In genomic region chr18:61582205-61582710, GRCh38 we compare ENCODE assay signal across 8 cellular contexts.
DNase-seq lines count a peak whose midpoint lies in the region; ATAC-seq and TF ChIP-seq lines count a peak whose summit lies in the region.

No MANE protein-coding gene starts in this region.

- CTCF ChIA-PET in activated CD8-positive, alpha-beta memory T cell treated with anti-CD3 and anti-CD28 coated beads, Interleukin-2, amount 10 ng/mL, durations not matched to agents 7 days and 5 days (lab: Charles Lee) = interaction anchor here (0.9 to 3.0 kb wide), 7 partner anchors 9 to 550 kb away, joined by 3 to 12 read pairs (median 3); no protein-coding TSS in a partner anchor

- peak overlapping the region; percentile 70 for H2AFZ ChIP-seq in ACC112 (ENCODE audit: low read length, unreplicated experiment)
- H2AFZ ChIP-seq in KMS-11 (ENCODE audit: low read depth) = peak overlapping the region; percentile 41; the same call in 1 of the 2 replicates

- peak overlapping the region in 7 of 10 donors; percentile 26 to 59 (median 46) for H3K4me3 Mint-ChIP-seq in naive thymus-derived CD8-positive, alpha-beta T cell
- no peak overlapping the region for H3K4me3 Mint-ChIP-seq in activated CD8-positive, alpha-beta memory T cell treated with anti-CD3 and anti-CD28 coated beads, Interleukin-2, amount 10 ng/mL, durations not matched to agents 7 days and 5 days

- POLR2A ChIA-PET in naive thymus-derived CD8-positive, alpha-beta T cell (lab: Charles Lee) = no interaction called here

- peak overlapping the region in 3 of 10 donors; percentile 39 to 76 (median 48) for H3K27ac Mint-ChIP-seq in naive thymus-derived CD8-positive, alpha-beta T cell
- no peak overlapping the region for H3K27ac Mint-ChIP-seq in activated CD8-positive, alpha-beta memory T cell treated with anti-CD3 and anti-CD28 coated beads, Interleukin-2, amount 10 ng/mL, durations not matched to agents 7 days and 5 days

- TF ChIP-seq CTCF in KMS-11 (conservative IDR thresholded peaks at IDR 0.05; ENCODE audit: low read depth, low read length) = peak; percentile 65
- TF ChIP-seq CTCF in epithelial cell of esophagus (IDR thresholded peaks at IDR 0.05; ENCODE audit: insufficient read depth, low read depth, low read length, missing control alignments) = no peak

- H3K4me2 ChIP-seq in KMS-11 = peak overlapping the region; percentile 27

- no peaks in the 10 kb centered on the region for H3K36me3 Mint-ChIP-seq in naive thymus-derived CD8-positive, alpha-beta T cell
- no peaks in the 10 kb centered on the region for H3K36me3 Mint-ChIP-seq in activated CD8-positive, alpha-beta memory T cell treated with anti-CD3 and anti-CD28 coated beads, Interleukin-2, amount 10 ng/mL, durations not matched to agents 7 days and 5 days

- H3K9me3 Mint-ChIP-seq in naive thymus-derived CD8-positive, alpha-beta T cell = no peaks in the 10 kb centered on the region
- no peaks in the 10 kb centered on the region for H3K9me3 Mint-ChIP-seq in activated CD8-positive, alpha-beta memory T cell treated with anti-CD3 and anti-CD28 coated beads, Interleukin-2, amount 10 ng/mL, durations not matched to agents 7 days and 5 days (ENCODE audit: low read depth)

- no peak overlapping the region for H3K27ac ChIP-seq in ACC112 (ENCODE audit: low read depth, low read length)
- no peak overlapping the region for H3K27ac ChIP-seq in KMS-11

- in situ Hi-C loops in ACHN (cut with HindIII; ENCODE audit: low pct_ligation_motif_present, low pct_unique_long_range_greater_than_20kb, low sequenced_read_pairs) = no loop called here

- H3K27me3 ChIP-seq in ACC112 (ENCODE audit: insufficient read depth, low read length) (no peaks in the 10 kb centered on the region), KMS-11 (ENCODE audit: insufficient read depth, low read depth) (no peaks in the 10 kb centered on the region)

- H3K9ac ChIP-seq in KMS-11 = no peak overlapping the region

- peaks cover 28 to 78% (median 41%) of the 10 kb centered on the region in 5 donors for H3K27me3 Mint-ChIP-seq in naive thymus-derived CD8-positive, alpha-beta T cell
- peaks cover 31% of the 10 kb centered on the region for H3K27me3 Mint-ChIP-seq in activated CD8-positive, alpha-beta memory T cell treated with anti-CD3 and anti-CD28 coated beads, Interleukin-2, amount 10 ng/mL, durations not matched to agents 7 days and 5 days

- H3K4me3 ChIP-seq in ACC112 (ENCODE audit: low read depth, low read length) (peak overlapping the region; percentile 71), KMS-11 (IDR thresholded peaks at IDR 0.05; ENCODE audit: insufficient read depth, low read depth, low read length) (no peak overlapping the region), epithelial cell of esophagus (ENCODE audit: low read length) (peak overlapping the region; percentile 43)

- DNase-seq in epithelial cell of esophagus (ENCODE audit: low read depth) = no peak
- no peak for DNase-seq in naive thymus-derived CD8-positive, alpha-beta T cell
- DNase-seq in activated CD4-positive, alpha-beta T cell treated with anti-CD3 and anti-CD28 coated beads for 1 hour = no peak
- DNase-seq in ACHN = no peak
- DNase-seq in activated CD8-positive, alpha-beta memory T cell treated with anti-CD3 and anti-CD28 coated beads, Interleukin-2, amount 10 ng/mL, durations not matched to agents 7 days and 5 days = no peak

- H3K79me2 ChIP-seq in ACC112 (ENCODE audit: control insufficient read depth, insufficient read depth, low read length, unreplicated experiment) (no peaks in the 10 kb centered on the region), KMS-11 (ENCODE audit: insufficient read depth, low read depth) (no peaks in the 10 kb centered on the region)

- no peaks in the 10 kb centered on the region for H4K20me1 ChIP-seq in KMS-11 (ENCODE audit: insufficient read depth)

- peaks cover 4 to 9% (median 8%) of the 10 kb centered on the region in 4 donors for H3K4me1 Mint-ChIP-seq in naive thymus-derived CD8-positive, alpha-beta T cell
- peaks cover 5% of the 10 kb centered on the region for H3K4me1 Mint-ChIP-seq in activated CD8-positive, alpha-beta memory T cell treated with anti-CD3 and anti-CD28 coated beads, Interleukin-2, amount 10 ng/mL, durations not matched to agents 7 days and 5 days

- H3K4me1 ChIP-seq in ACC112 (ENCODE audit: control insufficient read depth, insufficient read depth, low read length, unreplicated experiment) (peaks cover 5% of the 10 kb centered on the region), KMS-11 (ENCODE audit: low read depth, poor library complexity, severe bottlenecking) (no peaks in the 10 kb centered on the region)

- ATAC-seq in naive thymus-derived CD8-positive, alpha-beta T cell = no peak
- no peak for ATAC-seq in HG02678 (IDR thresholded peaks at IDR 0.05; ENCODE audit: unreplicated experiment)
- ATAC-seq in activated CD8-positive, alpha-beta memory T cell treated with anti-CD3 and anti-CD28 coated beads, Interleukin-2, amount 10 ng/mL, durations not matched to agents 7 days and 5 days = no peak

- H3K36me3 ChIP-seq in ACC112 (ENCODE audit: insufficient read depth, low read length) (no peaks in the 10 kb centered on the region), KMS-11 (ENCODE audit: insufficient read depth) (no peaks in the 10 kb centered on the region)
